ENCODE assay signal across 11 cellular contexts in the genomic region with DNA sequence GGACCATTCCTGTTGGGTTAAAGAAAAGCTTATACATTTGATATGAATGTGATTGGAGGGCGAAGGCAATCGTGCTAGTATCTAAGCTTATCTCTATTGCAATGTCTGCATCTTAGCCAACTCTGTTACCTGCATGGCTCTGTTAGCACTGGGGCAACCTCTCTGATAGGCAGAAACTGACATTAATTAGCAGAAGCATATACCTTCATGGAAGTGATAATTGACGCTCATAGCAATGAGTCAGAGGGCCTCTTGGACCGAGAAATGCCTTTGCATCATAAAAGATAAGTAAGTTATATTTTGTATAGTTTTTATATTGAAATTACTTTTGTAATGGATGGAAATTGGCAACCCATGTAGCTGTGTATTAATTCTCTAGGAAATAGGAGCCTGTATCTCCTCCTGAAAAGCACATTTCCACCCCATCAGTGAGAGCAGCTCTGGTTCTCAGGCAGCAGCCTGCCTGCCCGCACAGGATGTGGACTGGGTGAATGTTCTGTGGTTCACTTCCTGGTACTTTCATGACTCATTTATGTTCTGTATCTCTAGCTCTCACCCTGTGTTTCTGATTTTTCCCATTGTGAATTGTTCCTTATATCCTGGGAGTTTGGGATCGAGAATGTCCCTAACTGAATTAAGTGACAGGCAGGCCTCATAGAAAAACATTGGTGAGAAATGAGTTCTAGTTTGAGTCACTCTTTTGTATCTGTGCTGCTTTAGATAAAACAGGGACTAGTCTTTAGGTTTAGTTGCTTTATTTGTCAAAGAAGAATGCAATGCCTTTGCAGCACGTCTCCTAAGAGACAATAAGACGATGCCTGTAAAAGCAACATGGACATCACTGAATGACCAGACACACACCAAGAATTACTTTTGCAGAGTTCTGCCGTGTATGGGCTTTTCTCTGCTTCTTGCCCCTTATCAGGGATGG.
DNase-seq lines count a peak whose midpoint lies in the region; ATAC-seq and TF ChIP-seq lines count a peak whose summit lies in the region.
"Had no signal": no experiment of that assay in that cellular context is flagged by ENCODE, and none has a peak within 500 bp of the region (broad histone marks: within the 10 kb centered on the region; RNA-seq: fewer than 3 reads in every experiment).

No MANE protein-coding gene starts in this region.

- ATAC-seq in GM21576 (IDR thresholded peaks at IDR 0.05; ENCODE audit: unreplicated experiment) = peak; percentile 50
- ATAC-seq in foreskin keratinocyte = peak; percentile 91
- no peak for ATAC-seq in esophagus mucosa
- ATAC-seq: CD8-positive, alpha-beta T cell had no signal

- intact Hi-C loops in head of caudate nucleus (cut with DNase I) = no loop called here

- no peaks in the 10 kb centered on the region for H3K4me1 ChIP-seq in foreskin keratinocyte

- no peaks in the 10 kb centered on the region for H3K27me3 ChIP-seq in foreskin keratinocyte

- H3K27ac ChIP-seq in foreskin keratinocyte = no peak overlapping the region
- H3K27ac ChIP-seq: RWPE1 had no signal

- DNase-seq in Daoy (ENCODE audit: low read depth) (peak; percentile 80), RKO (ENCODE audit: low spot score) (peak; percentile 67), foreskin keratinocyte (peak; percentile 8 to 13), HuH-7.5 (ENCODE audit: low spot score) (no peak), head of caudate nucleus (no peak), SHP77 (lab: John Stamatoyannopoulos, UW) (no peak)
- DNase-seq: CD8-positive, alpha-beta T cell; right cardiac atrium had no signal

- TF ChIP-seq CTCF in foreskin keratinocyte (conservative IDR thresholded peaks at IDR 0.05) = no peak

Comparison
In these comparisons a context has a peak if more than half of its experiments do, and no peak if none do; other contexts are left out.
1. DNase-seq: peak in Daoy (single experiment), RKO (single experiment) and foreskin keratinocyte (2 of 2); none in HuH-7.5 (single experiment), head of caudate nucleus (0 of 42) and SHP77 (0 of 2).